ENCODE assay signal across 11 cellular contexts in the genomic region with DNA sequence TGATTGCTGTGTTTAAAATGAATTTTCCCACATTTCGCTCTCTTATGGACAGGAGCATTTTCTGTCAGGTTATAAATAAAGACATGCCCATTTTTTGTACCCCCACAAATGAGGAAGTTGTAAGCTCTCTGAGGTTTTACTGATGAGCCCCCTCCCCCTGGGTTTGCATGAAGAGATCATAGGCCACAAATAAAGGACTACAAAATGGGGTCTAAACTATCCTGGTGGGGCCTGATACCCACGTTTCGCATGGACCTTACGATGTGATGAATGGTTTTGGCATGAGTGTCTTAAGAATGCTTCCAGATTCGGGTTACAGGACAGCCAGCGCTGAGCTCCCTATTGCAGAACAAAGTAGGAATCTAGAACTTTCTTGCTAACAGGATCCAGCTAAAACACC. TPM values are rescaled to one million over a fixed set of nuclear protein-coding genes. Genes with fewer than 3 reads are reported as not detected.
A peak's percentile ranks its signal among the peaks of the same experiment; 100 is the strongest.
DNase-seq lines count a peak whose midpoint lies in the region; ATAC-seq and TF ChIP-seq lines count a peak whose summit lies in the region.
"Had no signal": no experiment of that assay in that cellular context is flagged by ENCODE, and none has a peak within 500 bp of the region (broad histone marks: within the 10 kb centered on the region; RNA-seq: fewer than 3 reads in every experiment).

No MANE protein-coding gene starts in this region.

- H3K79me2 ChIP-seq in osteoblast (ENCODE audit: insufficient read depth, low read length): no peaks in the 10 kb centered on the region

- H3K27me3 ChIP-seq in osteoblast (ENCODE audit: insufficient read depth, low read length): peaks cover 18% of the 10 kb centered on the region

- no peak for DNase-seq in GM12865 (ENCODE audit: low read depth)
- peak; percentile 58 for DNase-seq in MV-4-11 (lab: John Stamatoyannopoulos, UW)
- DNase-seq in activated T-helper 1 cell treated with anti-CD3 and anti-CD28 coated beads, Interleukin-12 subunit alpha, Interleukin-12 subunit beta, Interleukin-2, Interleukin-4 antibody, amounts not matched to agents 30 ng/mL and 10 ng/mL and 1 ng/mL, durations not matched to agents 14 hours and 24 hours and 36 hours (ENCODE audit: low spot score): no peak
- peak; percentile 78 for DNase-seq in osteoblast (ENCODE audit: insufficient read length, low spot score, missing footprints)
- DNase-seq in HCEC 1CT: no peak
- DNase-seq: activated gamma-delta T cell treated with Interleukin-2 at 50 U/mL for 16 hours, DMS153, NCI-H2081 had no signal

- H3K4me1 Mint-ChIP-seq in activated T-helper 1 cell treated with anti-CD3 and anti-CD28 coated beads, Interleukin-12 subunit alpha, Interleukin-12 subunit beta, Interleukin-2, Interleukin-4 antibody, amounts not matched to agents 30 ng/mL and 10 ng/mL and 1 ng/mL, durations not matched to agents 14 hours and 24 hours and 36 hours (ENCODE audit: low read depth): peaks cover 64% of the 10 kb centered on the region

- no peak overlapping the region for H3K4me2 ChIP-seq in osteoblast (ENCODE audit: insufficient read depth, low read length)

- H3K4me3 ChIP-seq in GM12865 (ENCODE audit: low read depth, low read length): peak overlapping the region; percentile 81
- no peak overlapping the region for H3K4me3 ChIP-seq in osteoblast (ENCODE audit: insufficient read depth, low read length)
- H3K4me3 ChIP-seq: coronary artery had no signal

- ATAC-seq in GM21717 (IDR thresholded peaks at IDR 0.05; ENCODE audit: unreplicated experiment) (no peak), HG03139 (IDR thresholded peaks at IDR 0.05; ENCODE audit: unreplicated experiment) (no peak)

- no peak overlapping the region for H2AFZ ChIP-seq in osteoblast (ENCODE audit: low read length)

- no peaks in the 10 kb centered on the region for H3K27me3 Mint-ChIP-seq in activated T-helper 1 cell treated with anti-CD3 and anti-CD28 coated beads, Interleukin-12 subunit alpha, Interleukin-12 subunit beta, Interleukin-2, Interleukin-4 antibody, amounts not matched to agents 30 ng/mL and 10 ng/mL and 1 ng/mL, durations not matched to agents 14 hours and 24 hours and 36 hours (ENCODE audit: insufficient read depth)

- no peaks in the 10 kb centered on the region for H4K20me1 ChIP-seq in osteoblast (ENCODE audit: insufficient read depth, low read length)

- no peaks in the 10 kb centered on the region for H3K4me1 ChIP-seq in osteoblast (ENCODE audit: insufficient read depth, low read length)

- H3K36me3 Mint-ChIP-seq in activated T-helper 1 cell treated with anti-CD3 and anti-CD28 coated beads, Interleukin-12 subunit alpha, Interleukin-12 subunit beta, Interleukin-2, Interleukin-4 antibody, amounts not matched to agents 30 ng/mL and 10 ng/mL and 1 ng/mL, durations not matched to agents 14 hours and 24 hours and 36 hours (ENCODE audit: low read depth): peaks cover 81% of the 10 kb centered on the region

- H3K27ac Mint-ChIP-seq in activated T-helper 1 cell treated with anti-CD3 and anti-CD28 coated beads, Interleukin-12 subunit alpha, Interleukin-12 subunit beta, Interleukin-2, Interleukin-4 antibody, amounts not matched to agents 30 ng/mL and 10 ng/mL and 1 ng/mL, durations not matched to agents 14 hours and 24 hours and 36 hours: peak overlapping the region; percentile 98

- no peaks in the 10 kb centered on the region for H3K36me3 ChIP-seq in osteoblast (ENCODE audit: insufficient read depth, low read length)

- no peak overlapping the region for H3K27ac ChIP-seq in osteoblast (ENCODE audit: low read depth, low read length)
- H3K27ac ChIP-seq: coronary artery had no signal

- no peak for TF ChIP-seq CTCF in GM12865 (IDR thresholded peaks at IDR 0.05; ENCODE audit: insufficient read depth, low read depth, low read length, missing control alignments)
- no peak for TF ChIP-seq CTCF in osteoblast (IDR thresholded peaks at IDR 0.05; ENCODE audit: extremely low read depth, low read depth, low read length)

- H3K9me3 ChIP-seq in osteoblast (ENCODE audit: low read depth, low read length): no peaks in the 10 kb centered on the region

- H3K4me3 Mint-ChIP-seq in activated T-helper 1 cell treated with anti-CD3 and anti-CD28 coated beads, Interleukin-12 subunit alpha, Interleukin-12 subunit beta, Interleukin-2, Interleukin-4 antibody, amounts not matched to agents 30 ng/mL and 10 ng/mL and 1 ng/mL, durations not matched to agents 14 hours and 24 hours and 36 hours: peak overlapping the region; percentile 99

- intact Hi-C loops in activated T-helper 1 cell treated with anti-CD3 and anti-CD28 coated beads, Interleukin-12 subunit alpha, Interleukin-12 subunit beta, Interleukin-2, Interleukin-4 antibody, amounts not matched to agents 30 ng/mL and 10 ng/mL and 1 ng/mL, durations not matched to agents 14 hours and 24 hours and 36 hours (cut with micrococcal nuclease): no loop called here

- H3K9me3 Mint-ChIP-seq in activated T-helper 1 cell treated with anti-CD3 and anti-CD28 coated beads, Interleukin-12 subunit alpha, Interleukin-12 subunit beta, Interleukin-2, Interleukin-4 antibody, amounts not matched to agents 30 ng/mL and 10 ng/mL and 1 ng/mL, durations not matched to agents 14 hours and 24 hours and 36 hours: no peaks in the 10 kb centered on the region

RNA-seq across cellular contexts. Expression of a gene that starts 5.8 kb away (rescaled TPM):
- total RNA-seq in activated T-helper 1 cell treated with anti-CD3 and anti-CD28 coated beads, Interleukin-12 subunit alpha, Interleukin-12 subunit beta, Interleukin-2, Interleukin-4 antibody, amounts not matched to agents 30 ng/mL and 10 ng/mL and 1 ng/mL, durations not matched to agents 14 hours and 24 hours and 36 hours: 324 and 329 TPM in 2 replicates
- under 0.01 TPM in 1 of 2 replicates, not detected in the other for total RNA-seq in osteoblast

Comparison
In these comparisons a context has a peak if more than half of its experiments do, and no peak if none do; other contexts are left out.
1. DNase-seq: peak in MV-4-11 (single experiment) and osteoblast (single experiment); none in GM12865 (single experiment), activated T-helper 1 cell treated with anti-CD3 and anti-CD28 coated beads, Interleukin-12 subunit alpha, Interleukin-12 subunit beta, Interleukin-2, Interleukin-4 antibody, amounts not matched to agents 30 ng/mL and 10 ng/mL and 1 ng/mL, durations not matched to agents 14 hours and 24 hours and 36 hours (single experiment) and HCEC 1CT (single experiment).
2. RNA of a gene that starts 5.8 kb away (total RNA-seq): 324 to 329 TPM in activated T-helper 1 cell treated with anti-CD3 and anti-CD28 coated beads, Interleukin-12 subunit alpha, Interleukin-12 subunit beta, Interleukin-2, Interleukin-4 antibody, amounts not matched to agents 30 ng/mL and 10 ng/mL and 1 ng/mL, durations not matched to agents 14 hours and 24 hours and 36 hours; under 0.01 TPM in osteoblast; every median in the first group is over 100 times any median in the second.